10 cellular contexts compared by ENCODE assay signal in the genomic region with DNA sequence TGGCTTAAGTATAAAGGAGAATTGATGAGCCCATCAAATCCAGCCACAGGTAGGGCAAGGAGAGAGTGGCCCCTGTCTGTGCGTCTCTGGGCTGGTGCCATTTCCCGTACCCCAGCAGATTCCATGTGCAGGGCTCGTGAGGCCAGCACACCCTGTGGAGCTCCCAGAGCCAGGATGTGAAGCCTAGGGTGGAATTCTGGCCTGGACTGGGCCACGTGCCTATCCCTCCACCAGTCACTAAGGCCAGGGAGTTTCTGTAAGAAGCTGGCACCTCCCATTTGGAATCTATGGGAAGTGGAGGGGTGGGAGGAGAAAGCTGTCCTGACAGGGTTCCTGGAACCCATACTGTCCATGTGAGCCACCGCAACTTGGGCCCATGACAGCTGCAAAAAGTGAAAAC.
"Had no signal": no experiment of that assay in that cellular context is flagged by ENCODE, and none has a peak within 500 bp of the region (broad histone marks: within the 10 kb centered on the region; RNA-seq: fewer than 3 reads in every experiment).

No MANE protein-coding gene starts in this region.

- H3K9ac ChIP-seq: neural progenitor cell had no signal

- DNase-seq: activated CD4-positive, alpha-beta T cell treated with anti-CD3 and anti-CD28 coated beads, Interleukin-2, amount 50 U/mL, for 1 hour; activated gamma-delta T cell; activated naive CD8-positive, alpha-beta T cell treated with anti-CD3 and anti-CD28 coated beads, Interleukin-2, amount 10 ng/mL, durations not matched to agents 7 days and 5 days; esophagus squamous epithelium; foreskin fibroblast; ovary; T-helper 2 cell had no signal

- H3K27ac ChIP-seq: cardiac muscle cell, neural progenitor cell had no signal

- H3K36me3 ChIP-seq: cardiac muscle cell, neural progenitor cell, ovary had no signal

- H2AFZ ChIP-seq: neural progenitor cell had no signal

- H3K27me3 ChIP-seq: cardiac muscle cell, esophagus squamous epithelium, neural progenitor cell, ovary had no signal

- H3K9me3 ChIP-seq: esophagus squamous epithelium, ovary had no signal

- H3K4me3 ChIP-seq: cardiac muscle cell, esophagus squamous epithelium, neural progenitor cell, ovary, skin epidermis had no signal

- H3K4me2 ChIP-seq: neural progenitor cell had no signal
